Comparison of ENCODE assay signal across 10 cellular contexts in the genomic region with DNA sequence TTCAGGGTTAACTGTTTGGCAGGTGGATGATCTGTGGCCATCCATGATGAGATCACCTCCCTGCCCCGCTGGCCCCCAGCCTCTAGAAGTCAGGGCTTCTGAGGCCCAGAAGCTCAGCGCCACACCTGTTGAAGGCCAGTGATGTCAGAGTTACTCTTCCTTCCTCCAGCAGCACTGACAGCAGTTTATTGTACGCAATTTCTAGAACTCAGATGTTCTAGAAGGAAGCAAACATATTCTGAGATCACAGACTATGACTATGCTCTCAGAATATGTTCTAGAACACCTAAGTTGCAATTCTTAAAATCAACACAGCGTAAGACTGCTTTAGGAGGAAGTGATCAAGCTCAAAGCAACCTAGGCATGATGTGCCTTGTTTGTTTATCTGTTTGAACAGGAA.
DNase-seq lines count a peak whose midpoint lies in the region; ATAC-seq and TF ChIP-seq lines count a peak whose summit lies in the region.
"Had no signal": no experiment of that assay in that cellular context is flagged by ENCODE, and none has a peak within 500 bp of the region (broad histone marks: within the 10 kb centered on the region; RNA-seq: fewer than 3 reads in every experiment).

No MANE protein-coding gene starts in this region.

- H3K4me1 ChIP-seq in HEK293 (ENCODE audit: control insufficient read depth, insufficient read depth, low read length) (peaks cover 2% of the 10 kb centered on the region; the same call in 1 of the 2 replicates), esophagus (ENCODE audit: control insufficient read depth in 2 of 2, insufficient read depth in 2 of 2, low read length in 1 of 2) (peaks cover 0 to 4% of the 10 kb centered on the region in 2 donors), skeletal muscle tissue (ENCODE audit: control insufficient read depth in 3 of 3, insufficient read depth in 3 of 3, low read length in 3 of 3) (peaks cover 44 to 61% (median 47%) of the 10 kb centered on the region in 3 donors)

- peaks cover 48% of the 10 kb centered on the region for H3K36me3 Mint-ChIP-seq in T-cell

- H3K27me3 Mint-ChIP-seq in T-cell: no peaks in the 10 kb centered on the region

- CTCF ChIA-PET in HEK293 (lab: Yijun Ruan, JAX): interaction anchor here (0.7 to 1.2 kb wide), 4 partner anchors 52 to 362 kb away, joined by 3 to 6 read pairs (median 3); no protein-coding TSS in a partner anchor
- CTCF ChIA-PET in T-cell (lab: Charles Lee): interaction anchor here (0.6 to 3.8 kb wide), 10 partner anchors 8 to 77 kb away, joined by 3 to 21 read pairs (median 4); no protein-coding TSS in a partner anchor

- no peak overlapping the region for H3K4me3 ChIP-seq in HEK293 (ENCODE audit: low read depth, low read length)
- no peak overlapping the region for H3K4me3 ChIP-seq in esophagus (ENCODE audit: low read depth in 1 of 2, low read length in 2 of 2)
- no peak overlapping the region for H3K4me3 ChIP-seq in skeletal muscle tissue (ENCODE audit: low read length in 3 of 3)
- H3K4me3 ChIP-seq in MG63: no peak overlapping the region
- H3K4me3 ChIP-seq: thoracic aorta had no signal

- H3K4me3 Mint-ChIP-seq in T-cell: peak overlapping the region in 2 of 3 donors; percentile 45 to 54

- H3K27ac ChIP-seq in HEK293 (ENCODE audit: extremely low read depth, low read depth, low read length) (no peak overlapping the region), esophagus (ENCODE audit: low read depth in 2 of 2, low read length in 1 of 2) (peak overlapping the region; percentile 54 to 77), skeletal muscle tissue (ENCODE audit: low read depth, low read length) (peak overlapping the region; percentile 69)

- 54% methylated on average over 4 of the region's 4 CpGs for WGBS in esophagus, 2 donors

- H3K4me1 Mint-ChIP-seq in T-cell: peaks cover 92 to 96% (median 95%) of the 10 kb centered on the region in 3 donors

- DNase-seq in T-cell (peak in 20 of 34 experiments; percentile 21 to 64 (median 32)), MG63 (no peak)
- DNase-seq in NK-92 treated with Interleukin-12 subunit alpha and Interleukin-12 subunit beta, amount 100 ng/mL, for 24 hours (lab: John Stamatoyannopoulos, UW): no peak
- DNase-seq: NCI-H2227 treated with DMSO at 0.1 percent for 48 hours had no signal

- POLR2A ChIA-PET in HEK293 (lab: Yijun Ruan, JAX) (no interaction called here), T-cell (lab: Charles Lee) (interaction anchor here (0.5 to 3.7 kb wide), 16 partner anchors 9 to 176 kb away, joined by 3 to 33 read pairs (median 4); no protein-coding TSS in a partner anchor)

- no peak for TF ChIP-seq CTCF in HEK293 (tag by site-specific recombination; IDR thresholded peaks at IDR 0.05)

- H3K9ac ChIP-seq in skeletal muscle tissue (ENCODE audit: low read depth in 1 of 3, low read length in 3 of 3): no peak overlapping the region

- ATAC-seq in T-cell (replicated peaks in 1 of 4) (peak; percentile 32 to 53 (median 47)), GM21423 (IDR thresholded peaks at IDR 0.05; ENCODE audit: unreplicated experiment) (no peak), GM21529 (IDR thresholded peaks at IDR 0.05; ENCODE audit: unreplicated experiment) (no peak)

- H3K9me3 ChIP-seq in HEK293 (ENCODE audit: control insufficient read depth, insufficient read depth, low read depth, low read length) (no peaks in the 10 kb centered on the region), esophagus (ENCODE audit: control insufficient read depth in 2 of 2, insufficient read depth in 1 of 2, low read depth in 1 of 2, low read length in 1 of 2) (no peaks in the 10 kb centered on the region), skeletal muscle tissue (ENCODE audit: control insufficient read depth in 3 of 3, low read length in 3 of 3) (no peaks in the 10 kb centered on the region), MG63 (no peaks in the 10 kb centered on the region)
- H3K9me3 ChIP-seq: thoracic aorta had no signal

- no peaks in the 10 kb centered on the region for H3K9me3 Mint-ChIP-seq in T-cell

- no peaks in the 10 kb centered on the region for H3K27me3 ChIP-seq in esophagus (ENCODE audit: control insufficient read depth in 1 of 2, insufficient read depth in 2 of 2, low read length in 2 of 2)
- no peaks in the 10 kb centered on the region for H3K27me3 ChIP-seq in skeletal muscle tissue (ENCODE audit: control insufficient read depth in 3 of 3, insufficient read depth in 3 of 3, low read length in 3 of 3)
- H3K27me3 ChIP-seq in MG63: no peaks in the 10 kb centered on the region

- peak overlapping the region; percentile 87 to 95 for H3K27ac Mint-ChIP-seq in T-cell

- no peaks in the 10 kb centered on the region for H3K36me3 ChIP-seq in HEK293 (ENCODE audit: control insufficient read depth in 2 of 2, insufficient read depth in 1 of 2, low read length in 2 of 2)
- peaks cover 3% of the 10 kb centered on the region in 2 donors for H3K36me3 ChIP-seq in esophagus (ENCODE audit: control insufficient read depth in 2 of 2, insufficient read depth in 2 of 2, low read length in 1 of 2)
- H3K36me3 ChIP-seq in skeletal muscle tissue (ENCODE audit: control insufficient read depth in 3 of 3, insufficient read depth in 3 of 3, low read length in 3 of 3): peaks cover 3 to 8% (median 4%) of the 10 kb centered on the region in 3 donors
- peaks cover 34% of the 10 kb centered on the region for H3K36me3 ChIP-seq in MG63
- H3K36me3 ChIP-seq: thoracic aorta had no signal

TF ChIP-seq in HEK293, 187 proteins besides CTCF, POLR2A, EP300 and RAD21:
- TF ChIP-seq SCRT2 (tag by site-specific recombination; IDR thresholded peaks at IDR 0.05): peak; percentile 97
- TF ChIP-seq SCRT1 (tag by site-specific recombination; IDR thresholded peaks at IDR 0.05; ENCODE audit: borderline replicate concordance): peak; percentile 85
- TF ChIP-seq, protein P1, sequence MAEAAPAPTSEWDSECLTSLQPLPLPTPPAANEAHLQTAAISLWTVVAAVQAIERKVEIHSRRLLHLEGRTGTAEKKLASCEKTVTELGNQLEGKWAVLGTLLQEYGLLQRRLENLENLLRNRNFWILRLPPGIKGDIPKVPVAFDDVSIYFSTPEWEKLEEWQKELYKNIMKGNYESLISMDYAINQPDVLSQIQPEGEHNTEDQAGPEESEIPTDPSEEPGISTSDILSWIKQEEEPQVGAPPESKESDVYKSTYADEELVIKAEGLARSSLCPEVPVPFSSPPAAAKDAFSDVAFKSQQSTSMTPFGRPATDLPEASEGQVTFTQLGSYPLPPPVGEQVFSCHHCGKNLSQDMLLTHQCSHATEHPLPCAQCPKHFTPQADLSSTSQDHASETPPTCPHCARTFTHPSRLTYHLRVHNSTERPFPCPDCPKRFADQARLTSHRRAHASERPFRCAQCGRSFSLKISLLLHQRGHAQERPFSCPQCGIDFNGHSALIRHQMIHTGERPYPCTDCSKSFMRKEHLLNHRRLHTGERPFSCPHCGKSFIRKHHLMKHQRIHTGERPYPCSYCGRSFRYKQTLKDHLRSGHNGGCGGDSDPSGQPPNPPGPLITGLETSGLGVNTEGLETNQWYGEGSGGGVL (tag by site-specific recombination; IDR thresholded peaks at IDR 0.05): no peak

Comparison
In these comparisons a context has a peak if more than half of its experiments do, and no peak if none do; other contexts are left out.
1. ATAC-seq: peak in T-cell (4 of 4); none in GM21423 (single experiment) and GM21529 (single experiment).
2. DNase-seq: peak in T-cell (20 of 34); none in NK-92 treated with Interleukin-12 subunit alpha and Interleukin-12 subunit beta, amount 100 ng/mL, for 24 hours (single experiment) and MG63 (single experiment).